In genomic region chr11:60265373-60266214, GRCh38 we compare ENCODE assay signal across 9 cellular contexts. TPM values are rescaled to one million over a fixed set of nuclear protein-coding genes. Genes with fewer than 3 reads are reported as not detected.
A peak's percentile ranks its signal among the peaks of the same experiment; 100 is the strongest.
DNase-seq lines count a peak whose midpoint lies in the region; ATAC-seq, FAIRE-seq and TF ChIP-seq lines count a peak whose summit lies in the region.
"Had no signal": no experiment of that assay in that cellular context is flagged by ENCODE, and none has a peak within 500 bp of the region (broad histone marks: within the 10 kb centered on the region; RNA-seq: fewer than 3 reads in every experiment).

No MANE protein-coding gene starts in this region.

- ATAC-seq in lung (ENCODE audit: insufficient read depth, low FRiP score) = peak; percentile 61
- ATAC-seq in GM21825 (IDR thresholded peaks at IDR 0.05; ENCODE audit: unreplicated experiment) = no peak
- ATAC-seq in HG02884 (IDR thresholded peaks at IDR 0.05; ENCODE audit: unreplicated experiment) = no peak

- H3K79me2 ChIP-seq in mammary epithelial cell (ENCODE audit: insufficient read depth, low read length) = no peaks in the 10 kb centered on the region

- peak; percentile 9 for DNase-seq in NCI-H1092 treated with DMSO at 0.1 percent for 48 hours (lab: John Stamatoyannopoulos, UW)
- no peak for DNase-seq in NCI-H1092 (lab: John Stamatoyannopoulos, UW)
- DNase-seq in GM19239 (ENCODE audit: insufficient read length, low spot score) = peak; percentile 12
- peak; percentile 18 for DNase-seq in NCI-H460 (ENCODE audit: extremely low read depth, low read depth)
- peak; percentile 47 for DNase-seq in mammary epithelial cell
- DNase-seq in lung (ENCODE audit: low spot score) = no peak

- H3K36me3 ChIP-seq in mammary epithelial cell (ENCODE audit: insufficient read depth, low read length) (no peaks in the 10 kb centered on the region), lung (ENCODE audit: control insufficient read depth in 2 of 2, insufficient read depth in 2 of 2, low read length in 2 of 2) (no peaks in the 10 kb centered on the region)

- no peak overlapping the region for H2AFZ ChIP-seq in mammary epithelial cell (ENCODE audit: low read depth, low read length)

- in situ Hi-C loops in mammary epithelial cell (cut with MboI; ENCODE audit: low sequenced_read_pairs in 2 of 2) = loop anchor here (10.0 to 25.0 kb wide), 2 partner anchors 347 to 349 kb away; no protein-coding TSS in a partner anchor

- H3K4me2 ChIP-seq in mammary epithelial cell (ENCODE audit: insufficient read depth, low read depth, low read length) = no peak overlapping the region

- no peak overlapping the region for H3K27ac ChIP-seq in mammary epithelial cell (ENCODE audit: insufficient read depth, low read depth, low read length)
- no peak overlapping the region for H3K27ac ChIP-seq in lung (ENCODE audit: low read depth in 1 of 2, low read length in 1 of 2)

- no peaks in the 10 kb centered on the region for H4K20me1 ChIP-seq in mammary epithelial cell (ENCODE audit: insufficient read depth, low read length)
- H4K20me1 ChIP-seq: BLaER1 treated with 17β-estradiol and CSF1 and Interleukin-3, amounts not matched to agents 10 nM and 100 nM had no signal

- FAIRE-seq in GM19239 (lab: Jason Lieb, UNC) = peak; percentile 84

- intact Hi-C loops in mammary epithelial cell (cut with micrococcal nuclease) = loop anchor here (1.0 to 10.0 kb wide), 5 partner anchors 54 to 499 kb away; no protein-coding TSS in a partner anchor

- CTCF ChIA-PET in mammary epithelial cell (lab: Charles Lee; ENCODE audit: low non-redundant PET) = interaction anchor here (0.6 kb wide), 2 partner anchors 14 to 96 kb away, joined by 3 to 4 read pairs; no protein-coding TSS in a partner anchor

- 28% methylated on average over 4 of the region's 4 CpGs for WGBS in mammary epithelial cell (ENCODE audit: low coverage, missing lambda C conversion rate)
- 27 to 30% methylated on average over 4 of the region's 4 CpGs for WGBS in lung, 2 donors

- TF ChIP-seq CTCF in mammary epithelial cell (conservative IDR thresholded peaks at IDR 0.05 in 1 of 2, IDR thresholded peaks at IDR 0.05 in 1 of 2; ENCODE audit: extremely low read depth in 1 of 2, insufficient read depth in 1 of 2, low read depth in 1 of 2, low read length in 2 of 2) (peak; percentile 57 to 68), lung (IDR thresholded peaks at IDR 0.05; ENCODE audit: control extremely low read depth, extremely low read depth) (peak; percentile 62)

- H3K9ac ChIP-seq in mammary epithelial cell (ENCODE audit: insufficient read depth, low read length) = no peak overlapping the region

- no TSS peak for BruUV-seq in mammary epithelial cell (replicated peaks; lab: Mats Ljungman, UMichigan)

- H3K27me3 ChIP-seq in mammary epithelial cell (ENCODE audit: insufficient read depth, low read length) (no peaks in the 10 kb centered on the region), lung (ENCODE audit: control insufficient read depth, insufficient read depth) (no peaks in the 10 kb centered on the region)
- H3K27me3 ChIP-seq: BLaER1 treated with 17β-estradiol and CSF1 and Interleukin-3, amounts not matched to agents 10 nM and 100 nM had no signal

- no peak overlapping the region for H3K4me3 ChIP-seq in mammary epithelial cell (replicated peaks in 1 of 3; ENCODE audit: insufficient read depth in 1 of 3, low read depth in 2 of 3, low read length in 3 of 3)
- H3K4me3 ChIP-seq in lung = no peak overlapping the region
- H3K4me3 ChIP-seq: BLaER1 treated with 17β-estradiol and CSF1 and Interleukin-3, amounts not matched to agents 10 nM and 100 nM had no signal

- H3K9me3 ChIP-seq in mammary epithelial cell (replicated peaks; ENCODE audit: insufficient read depth, low read length) = no peaks in the 10 kb centered on the region
- peaks cover 0 to 2% of the 10 kb centered on the region in 2 donors for H3K9me3 ChIP-seq in lung (ENCODE audit: control insufficient read depth in 2 of 2, insufficient read depth in 1 of 2, low read length in 1 of 2)

- dilution Hi-C loops in mammary epithelial cell (cut with HindIII; ENCODE audit: low sequenced_read_pairs) = no loop called here

- H3K4me1 ChIP-seq in mammary epithelial cell (ENCODE audit: insufficient read depth, low read length) (no peaks in the 10 kb centered on the region), lung (ENCODE audit: control insufficient read depth in 2 of 2, insufficient read depth in 2 of 2, low read length in 2 of 2) (no peaks in the 10 kb centered on the region)

RNA-seq across cellular contexts. Expression of gene MS4A4A, which starts 14.9 kb away (rescaled TPM):
- not detected in 2 replicates for total RNA-seq in NCI-H460 (2014; rRNA removed; shearing (Covaris generic))
- not detected in 2 replicates for polyA plus RNA-seq in NCI-H460 (2014; cell fraction: nucleus; rRNA removed)
- not detected for total RNA-seq in mammary epithelial cell
- polyA plus RNA-seq in mammary epithelial cell = not detected
- polyA minus RNA-seq in mammary epithelial cell = not detected
- total RNA-seq in lung = 10 to 100 TPM; 11.1 to 50.0 TPM
- 100 to 1,000 TPM in 1 of 2 donors, 10 to 100 TPM in 1; 15.6 to 155 TPM for polyA plus RNA-seq in lung

RNA-seq across cellular contexts. Expression of gene MS4A4E, which starts 22.7 kb away (rescaled TPM):
- total RNA-seq in NCI-H460 (2014; rRNA removed; shearing (Covaris generic)) = not detected in 2 replicates
- not detected in 2 replicates for polyA plus RNA-seq in NCI-H460 (2014; cell fraction: nucleus; rRNA removed)
- total RNA-seq in mammary epithelial cell (not detected), lung (1 to 10 TPM; 1.8 to 3.9 TPM)
- polyA plus RNA-seq in mammary epithelial cell (not detected), lung (under 1 TPM; 0.33 to 0.77 TPM)
- polyA minus RNA-seq in mammary epithelial cell = not detected

Comparison
In these comparisons a context has a peak if more than half of its experiments do, and no peak if none do; other contexts are left out.
1. DNase-seq: peak in NCI-H1092 treated with DMSO at 0.1 percent for 48 hours (single experiment), GM19239 (single experiment), NCI-H460 (single experiment) and mammary epithelial cell (single experiment); none in NCI-H1092 (single experiment) and lung (single experiment).
2. RNA of gene MS4A4A, which starts 14.9 kb away (total RNA-seq): 11.1 to 50.0 TPM in lung; not detected in NCI-H460 and not detected in mammary epithelial cell; every median in the first group is over 10 times any median in the second.